ENCODE assay signal across 14 cellular contexts in the genomic region with DNA sequence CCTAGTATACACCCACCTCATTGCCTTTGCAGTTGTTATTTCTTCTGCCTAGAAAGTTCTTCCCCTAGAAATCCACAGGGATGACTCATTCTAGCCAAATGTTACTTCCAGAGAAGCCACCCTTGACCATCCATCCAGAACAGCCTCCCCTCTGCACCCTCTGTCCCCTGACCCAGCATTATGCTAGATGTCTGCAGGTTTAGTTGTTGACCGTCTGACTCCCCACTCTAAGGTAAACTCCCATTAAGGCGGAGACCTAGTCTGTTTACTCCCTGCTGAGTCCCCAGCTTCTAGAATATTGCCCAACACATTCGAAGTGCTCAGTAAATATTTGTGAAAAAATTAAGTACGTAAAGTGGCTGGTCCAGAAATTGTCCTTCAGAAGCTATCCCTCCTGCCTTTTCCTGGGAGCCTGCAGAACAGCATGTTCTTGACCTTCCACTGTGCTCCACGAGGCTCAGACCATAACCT. TPM values are rescaled to one million over a fixed set of nuclear protein-coding genes. Genes with fewer than 3 reads are reported as not detected.
DNase-seq lines count a peak whose midpoint lies in the region; FAIRE-seq and TF ChIP-seq lines count a peak whose summit lies in the region.
"Had no signal": no experiment of that assay in that cellular context is flagged by ENCODE, and none has a peak within 500 bp of the region (broad histone marks: within the 10 kb centered on the region; RNA-seq: fewer than 3 reads in every experiment).

No MANE protein-coding gene starts in this region.

- no peak for FAIRE-seq in astrocyte (lab: Jason Lieb, UNC)

- POLR2A ChIA-PET in MCF 10A (lab: Yijun Ruan, JAX), result interaction anchor here (0.9 to 17.4 kb wide), 5 partner anchors 11 to 339 kb away, joined by 3 to 387 read pairs (median 4); a partner anchor contains a TSS

- TF ChIP-seq CTCF in MCF 10A (IDR thresholded peaks at IDR 0.05; ENCODE audit: unreplicated experiment) (no peak), mammary epithelial cell (conservative IDR thresholded peaks at IDR 0.05 in 1 of 2, IDR thresholded peaks at IDR 0.05 in 1 of 2; ENCODE audit: extremely low read depth in 1 of 2, insufficient read depth in 1 of 2, low read depth in 1 of 2, low read length in 2 of 2) (no peak), astrocyte (IDR thresholded peaks at IDR 0.05; ENCODE audit: insufficient read depth, low read depth, low read length) (no peak)

- H3K36me3 ChIP-seq in mammary epithelial cell (ENCODE audit: insufficient read depth, low read length), result no peaks in the 10 kb centered on the region
- H3K36me3 ChIP-seq in astrocyte (ENCODE audit: insufficient read depth, low read length), result no peaks in the 10 kb centered on the region

- H3K4me2 ChIP-seq in mammary epithelial cell (ENCODE audit: insufficient read depth, low read depth, low read length) (no peak overlapping the region), astrocyte (ENCODE audit: low read length) (peak overlapping the region; percentile 33)

- H3K9me3 Mint-ChIP-seq in MCF 10A (ENCODE audit: unreplicated experiment) (no peaks in the 10 kb centered on the region), astrocyte (ENCODE audit: unreplicated experiment) (no peaks in the 10 kb centered on the region)

- no TSS peak for BruUV-seq in MCF 10A (replicated peaks; lab: Mats Ljungman, UMichigan)
- BruUV-seq in mammary epithelial cell (replicated peaks; lab: Mats Ljungman, UMichigan), result no TSS peak

- dilution Hi-C loops in mammary epithelial cell (cut with HindIII; ENCODE audit: low sequenced_read_pairs), result no loop called here

- H3K36me3 Mint-ChIP-seq in MCF 10A (ENCODE audit: insufficient read depth, unreplicated experiment) (peaks cover 9% of the 10 kb centered on the region), astrocyte (ENCODE audit: low read depth, unreplicated experiment) (peaks cover 20% of the 10 kb centered on the region)

- H3K27me3 ChIP-seq in mammary epithelial cell (ENCODE audit: insufficient read depth, low read length), result no peaks in the 10 kb centered on the region
- no peaks in the 10 kb centered on the region for H3K27me3 ChIP-seq in astrocyte (ENCODE audit: insufficient read depth, low read length)
- H3K27me3 ChIP-seq: testis had no signal

- no peak overlapping the region for H2AFZ ChIP-seq in mammary epithelial cell (ENCODE audit: low read depth, low read length)
- H2AFZ ChIP-seq in astrocyte (ENCODE audit: low read depth, low read length), result no peak overlapping the region

- H3K27ac ChIP-seq in mammary epithelial cell (ENCODE audit: insufficient read depth, low read depth, low read length) (no peak overlapping the region), astrocyte (ENCODE audit: low read depth, low read length) (no peak overlapping the region)
- H3K27ac ChIP-seq: testis had no signal

- H3K27me3 Mint-ChIP-seq in MCF 10A (ENCODE audit: insufficient read depth, unreplicated experiment) (no peaks in the 10 kb centered on the region), astrocyte (ENCODE audit: low read depth, unreplicated experiment) (no peaks in the 10 kb centered on the region)
- H3K27me3 Mint-ChIP-seq: brain had no signal

- H3K9me3 ChIP-seq in mammary epithelial cell (replicated peaks; ENCODE audit: insufficient read depth, low read length), result no peaks in the 10 kb centered on the region
- no peaks in the 10 kb centered on the region for H3K9me3 ChIP-seq in astrocyte (ENCODE audit: insufficient read depth, low read depth, low read length)
- H3K9me3 ChIP-seq: testis had no signal

- peaks cover 25% of the 10 kb centered on the region for H3K4me1 ChIP-seq in mammary epithelial cell (ENCODE audit: insufficient read depth, low read length)
- peaks cover 25% of the 10 kb centered on the region for H3K4me1 ChIP-seq in astrocyte (ENCODE audit: insufficient read depth, low read length)

- H3K4me3 Mint-ChIP-seq in MCF 10A (ENCODE audit: unreplicated experiment) (peak overlapping the region; percentile 11), astrocyte (ENCODE audit: unreplicated experiment) (no peak overlapping the region)
- H3K4me3 Mint-ChIP-seq: brain had no signal

- H4K20me1 ChIP-seq in mammary epithelial cell (ENCODE audit: insufficient read depth, low read length), result no peaks in the 10 kb centered on the region
- H4K20me1 ChIP-seq in astrocyte (ENCODE audit: insufficient read depth, low read length), result no peaks in the 10 kb centered on the region

- H3K27ac Mint-ChIP-seq in MCF 10A (ENCODE audit: low read depth, unreplicated experiment), result peak overlapping the region; percentile 24
- peak overlapping the region; percentile 56 for H3K27ac Mint-ChIP-seq in astrocyte (ENCODE audit: unreplicated experiment)
- H3K27ac Mint-ChIP-seq: brain had no signal

- CTCF ChIA-PET in MCF 10A (lab: Yijun Ruan, JAX) (interaction anchor here (0.5 to 3.2 kb wide), 2 partner anchors 11 to 47 kb away, joined by 3 to 29 read pairs; a partner anchor contains a TSS), mammary epithelial cell (lab: Charles Lee; ENCODE audit: low non-redundant PET) (no interaction called here)

- H3K4me1 Mint-ChIP-seq in MCF 10A (ENCODE audit: insufficient read depth, unreplicated experiment) (peaks cover 44% of the 10 kb centered on the region), astrocyte (ENCODE audit: low read depth, unreplicated experiment) (peaks cover 11% of the 10 kb centered on the region)
- H3K4me1 Mint-ChIP-seq: brain had no signal

- 95% methylated on average over 5 of the region's 5 CpGs for WGBS in mammary epithelial cell (ENCODE audit: low coverage, missing lambda C conversion rate)

- H3K9ac ChIP-seq in mammary epithelial cell (ENCODE audit: insufficient read depth, low read length) (no peak overlapping the region), astrocyte (ENCODE audit: low read length) (no peak overlapping the region)

- H3K79me2 ChIP-seq in mammary epithelial cell (ENCODE audit: insufficient read depth, low read length) (no peaks in the 10 kb centered on the region), astrocyte (ENCODE audit: insufficient read depth, low read length) (no peaks in the 10 kb centered on the region)

- peak; percentile 64 for DNase-seq in MCF 10A (ENCODE audit: unreplicated experiment)
- no peak for DNase-seq in mammary epithelial cell
- peak; percentile 38 for DNase-seq in astrocyte (ENCODE audit: low read depth)
- peak; percentile 55 for DNase-seq in iris pigment epithelial cell (ENCODE audit: low read depth)
- DNase-seq in SW 1271 (lab: John Stamatoyannopoulos, UW), result no peak
- DNase-seq in HuH-7.5 (ENCODE audit: low spot score), result no peak
- DNase-seq in NCI-H1105 treated with DMSO at 0.1 percent for 48 hours (lab: John Stamatoyannopoulos, UW), result no peak
- no peak for DNase-seq in stimulated activated CD4-positive, alpha-beta T cell treated with anti-CD3 and anti-CD28 coated beads, Interleukin-1b, Interleukin-23, amount 100 ng/mL, for 48 hours
- DNase-seq: activated T-cell treated with anti-CD3 and anti-CD28 coated beads, Interleukin-2, amount 50 U/mL, for 1 hour; DMS79 treated with DMSO at 0.1 percent for 48 hours; NCI-H446; SHP77; testis had no signal

- in situ Hi-C loops in mammary epithelial cell (cut with MboI; ENCODE audit: low sequenced_read_pairs in 2 of 2), result loop anchor here (5.0 to 10.0 kb wide), 2 partner anchors 40 to 378 kb away; a partner anchor contains a TSS

- intact Hi-C loops in MCF 10A (cut with micrococcal nuclease) (no loop called here), mammary epithelial cell (cut with micrococcal nuclease) (no loop called here)

- H3K4me3 ChIP-seq in mammary epithelial cell (replicated peaks in 1 of 3; ENCODE audit: insufficient read depth in 1 of 3, low read depth in 2 of 3, low read length in 3 of 3), result no peak overlapping the region
- no peak overlapping the region for H3K4me3 ChIP-seq in astrocyte (ENCODE audit: insufficient read depth, low read depth, low read length)
- H3K4me3 ChIP-seq: testis had no signal

RNA-seq across cellular contexts. Expression of a gene that starts 11.0 kb away (rescaled TPM):
- total RNA-seq in MCF 10A (2022), result 18.9 and 26.1 TPM in 2 replicates
- 10 to 100 TPM; 12.1 to 12.5 TPM for total RNA-seq in mammary epithelial cell
- polyA plus RNA-seq in mammary epithelial cell, result 8.3 TPM
- 22.0 TPM for polyA minus RNA-seq in mammary epithelial cell
- total RNA-seq in astrocyte, result 39.5 and 43.8 TPM in 2 replicates

RNA-seq across cellular contexts. Expression of a gene that starts 38.7 kb away (rescaled TPM):
- total RNA-seq in MCF 10A (2022), result 110 and 119 TPM in 2 replicates
- total RNA-seq in mammary epithelial cell, result 100 to 1,000 TPM; 101 to 121 TPM
- polyA plus RNA-seq in mammary epithelial cell, result 57.2 TPM
- polyA minus RNA-seq in mammary epithelial cell, result 178 TPM
- 128 and 130 TPM in 2 replicates for total RNA-seq in astrocyte

Comparison
In these comparisons a context has a peak if more than half of its experiments do, and no peak if none do; other contexts are left out.
1. DNase-seq: peak in MCF 10A (single experiment), astrocyte (single experiment) and iris pigment epithelial cell (single experiment); none in mammary epithelial cell (single experiment), SW 1271 (0 of 2), HuH-7.5 (single experiment), NCI-H1105 treated with DMSO at 0.1 percent for 48 hours (single experiment) and stimulated activated CD4-positive, alpha-beta T cell treated with anti-CD3 and anti-CD28 coated beads, Interleukin-1b, Interleukin-23, amount 100 ng/mL, for 48 hours (single experiment).